ENCODE assay signal across 2 cellular contexts in genomic region chr19:13931582-13932378, GRCh38.
TF ChIP-seq lines count a peak whose summit lies in the region.

No MANE protein-coding gene starts in this region.

TF ChIP-seq in HepG2, 621 proteins besides CTCF, POLR2A, EP300 and RAD21:
- TF ChIP-seq KMT2B (CRISPR knock-in tag; IDR thresholded peaks at IDR 0.05), result no peak
- 0 out of 2 replicates have a peak, but pooled peaks have one; percentile 29 for TF ChIP-seq RBFOX2 (IDR thresholded peaks at IDR 0.05; ENCODE audit: low read depth, low read length)
- TF ChIP-seq MNT (IDR thresholded peaks at IDR 0.05), result 0 out of 2 replicates have a peak, but pooled peaks have one; percentile 4
- peak; percentile 61 for TF ChIP-seq AGO2 (optimal IDR thresholded peaks at IDR 0.05; ENCODE audit: low read depth, low read length)
- TF ChIP-seq ZNF777 (CRISPR knock-in tag; IDR thresholded peaks at IDR 0.05), result no peak

TF ChIP-seq in GM23338, 12 proteins besides CTCF, POLR2A, EP300 and RAD21:
- TF ChIP-seq ZNF114 (CRISPR knock-in tag; IDR thresholded peaks at IDR 0.05) (no peak), JUNB (IDR thresholded peaks at IDR 0.05; ENCODE audit: unreplicated experiment) (no peak), CREB1 (CRISPR knock-in tag; IDR thresholded peaks at IDR 0.05; ENCODE audit: low read depth) (no peak), STAT1 (IDR thresholded peaks at IDR 0.05; ENCODE audit: unreplicated experiment) (no peak), EZH2 (IDR thresholded peaks at IDR 0.05; ENCODE audit: low read depth, unreplicated experiment) (no peak), REST (IDR thresholded peaks at IDR 0.05; ENCODE audit: unreplicated experiment) (no peak), POLR2AphosphoS5 (IDR thresholded peaks at IDR 0.05; ENCODE audit: low read depth) (no peak), ETS1 (IDR thresholded peaks at IDR 0.05) (no peak), EZH2phosphoT487 (IDR thresholded peaks at IDR 0.05; ENCODE audit: unreplicated experiment) (no peak), ZNF331 (CRISPR knock-in tag; IDR thresholded peaks at IDR 0.05; ENCODE audit: low read depth) (no peak), NANOG (IDR thresholded peaks at IDR 0.05; ENCODE audit: borderline replicate concordance) (no peak)
TF ChIP-seq in GM23338: peak in this region for 0.
